ENCODE assay signal across 8 cellular contexts in genomic region chr14:68577802-68578431, GRCh38.
DNase-seq lines count a peak whose midpoint lies in the region; ATAC-seq and TF ChIP-seq lines count a peak whose summit lies in the region.
"Not testable (repeated sequence)": the region's sequence is repeated elsewhere in the genome, so short reads cannot be mapped to it uniquely, and the experiment has no call there.

No MANE protein-coding gene starts in this region.

- TF ChIP-seq CTCF in adrenal gland (IDR thresholded peaks at IDR 0.05): not testable (repeated sequence)

- ATAC-seq in left ventricle myocardium superior: peak; percentile 83

- peaks cover 45% of the 10 kb centered on the region for H3K4me1 ChIP-seq in ACC112 (ENCODE audit: control insufficient read depth, insufficient read depth, low read length, unreplicated experiment)
- not testable (repeated sequence) for H3K4me1 ChIP-seq in adrenal gland (replicated peaks in 1 of 2)

- H3K4me3 ChIP-seq in ACC112 (ENCODE audit: low read depth, low read length); adrenal gland; skin epidermis: not testable (repeated sequence)

- not testable (repeated sequence) for H3K27me3 ChIP-seq in ACC112 (ENCODE audit: insufficient read depth, low read length); adrenal gland

- WGBS in adrenal gland, 4 donors: 73 to 87% (median 79%) methylated on average over 14 of the region's 14 CpGs

- H3K79me2 ChIP-seq in ACC112 (ENCODE audit: control insufficient read depth, insufficient read depth, low read length, unreplicated experiment): not testable (repeated sequence)

- peak; percentile 98 for DNase-seq in HCEC 1CT
- peak; percentile 89 for DNase-seq in NOMO-1 treated with DMSO at 0.1 percent for 48 hours (lab: John Stamatoyannopoulos, UW; ENCODE audit: unreplicated experiment)
- DNase-seq in adrenal gland: peak in 5 of 7 donors; percentile 39 to 85 (median 69)
- peak; percentile 85 for DNase-seq in epidermal melanocyte (ENCODE audit: insufficient read length, low spot score)
- DNase-seq in left ventricle myocardium superior: peak; percentile 71
- DNase-seq in mucosa of gallbladder (ENCODE audit: low spot score): peak; percentile 46

- not testable (repeated sequence) for H3K9me3 ChIP-seq in adrenal gland (replicated peaks in 1 of 3)

- intact Hi-C loops in adrenal gland (cut with DNase I); left ventricle myocardium superior (cut with micrococcal nuclease): not testable (repeated sequence)

- H3K27ac ChIP-seq in ACC112 (ENCODE audit: low read depth, low read length) (peak overlapping the region; percentile 93), adrenal gland (peak overlapping the region in 2 of 5 donors; percentile 54 to 80), skin epidermis (peak overlapping the region in 16 of 21 experiments; percentile 4 to 86 (median 58))

- H2AFZ ChIP-seq in ACC112 (ENCODE audit: low read length, unreplicated experiment): not testable (repeated sequence)

- not testable (repeated sequence) for TF ChIP-seq POLR2A in adrenal gland (IDR thresholded peaks at IDR 0.05)

- H3K36me3 ChIP-seq in ACC112 (ENCODE audit: insufficient read depth, low read length); adrenal gland (replicated peaks in 1 of 2): not testable (repeated sequence)

Comparison
In these comparisons a context has a peak if more than half of its experiments do, and no peak if none do; other contexts are left out.
1. DNase-seq: peak in every context shown above with its lines; median percentile 98 in HCEC 1CT; 89 in NOMO-1 treated with DMSO at 0.1 percent for 48 hours; 85 in epidermal melanocyte; 71 in left ventricle myocardium superior; 69 in adrenal gland; 46 in mucosa of gallbladder.